ENCODE assay signal across 1 cellular context in the genomic region with DNA sequence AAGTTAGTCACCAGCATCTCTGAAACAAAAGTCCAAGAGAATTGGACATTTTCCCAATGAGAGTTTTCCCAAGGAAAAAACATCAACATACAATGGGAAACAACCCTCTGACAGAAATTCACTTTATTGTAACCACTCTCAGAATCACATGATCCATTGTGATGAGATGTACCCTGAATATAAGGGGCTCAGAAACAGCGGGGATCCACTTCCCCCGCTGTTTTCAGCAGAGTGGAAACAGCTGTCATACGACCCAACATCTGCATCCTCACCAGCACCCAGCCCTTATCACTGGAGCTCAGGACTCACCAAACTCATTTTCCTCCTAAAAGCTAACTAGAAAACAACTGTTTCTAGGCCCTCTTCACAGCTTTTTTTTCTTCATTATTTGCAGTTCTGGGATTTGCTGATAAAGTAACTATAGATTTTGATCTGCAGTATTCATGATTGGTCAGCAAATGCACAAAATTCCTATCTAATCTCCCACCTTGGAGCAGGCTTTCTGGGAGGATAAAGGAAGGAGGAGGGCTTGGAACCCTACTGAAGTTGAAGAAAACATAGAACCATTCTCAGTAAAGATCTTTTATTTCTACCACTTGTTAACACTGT.
A peak's percentile ranks its signal among the peaks of the same experiment; 100 is the strongest.
TF ChIP-seq lines count a peak whose summit lies in the region.

No MANE protein-coding gene starts in this region.

TF ChIP-seq in K562, 482 proteins besides CTCF, POLR2A, EP300 and RAD21 (continued from another document and continues in another):
- TF ChIP-seq, protein P1, sequence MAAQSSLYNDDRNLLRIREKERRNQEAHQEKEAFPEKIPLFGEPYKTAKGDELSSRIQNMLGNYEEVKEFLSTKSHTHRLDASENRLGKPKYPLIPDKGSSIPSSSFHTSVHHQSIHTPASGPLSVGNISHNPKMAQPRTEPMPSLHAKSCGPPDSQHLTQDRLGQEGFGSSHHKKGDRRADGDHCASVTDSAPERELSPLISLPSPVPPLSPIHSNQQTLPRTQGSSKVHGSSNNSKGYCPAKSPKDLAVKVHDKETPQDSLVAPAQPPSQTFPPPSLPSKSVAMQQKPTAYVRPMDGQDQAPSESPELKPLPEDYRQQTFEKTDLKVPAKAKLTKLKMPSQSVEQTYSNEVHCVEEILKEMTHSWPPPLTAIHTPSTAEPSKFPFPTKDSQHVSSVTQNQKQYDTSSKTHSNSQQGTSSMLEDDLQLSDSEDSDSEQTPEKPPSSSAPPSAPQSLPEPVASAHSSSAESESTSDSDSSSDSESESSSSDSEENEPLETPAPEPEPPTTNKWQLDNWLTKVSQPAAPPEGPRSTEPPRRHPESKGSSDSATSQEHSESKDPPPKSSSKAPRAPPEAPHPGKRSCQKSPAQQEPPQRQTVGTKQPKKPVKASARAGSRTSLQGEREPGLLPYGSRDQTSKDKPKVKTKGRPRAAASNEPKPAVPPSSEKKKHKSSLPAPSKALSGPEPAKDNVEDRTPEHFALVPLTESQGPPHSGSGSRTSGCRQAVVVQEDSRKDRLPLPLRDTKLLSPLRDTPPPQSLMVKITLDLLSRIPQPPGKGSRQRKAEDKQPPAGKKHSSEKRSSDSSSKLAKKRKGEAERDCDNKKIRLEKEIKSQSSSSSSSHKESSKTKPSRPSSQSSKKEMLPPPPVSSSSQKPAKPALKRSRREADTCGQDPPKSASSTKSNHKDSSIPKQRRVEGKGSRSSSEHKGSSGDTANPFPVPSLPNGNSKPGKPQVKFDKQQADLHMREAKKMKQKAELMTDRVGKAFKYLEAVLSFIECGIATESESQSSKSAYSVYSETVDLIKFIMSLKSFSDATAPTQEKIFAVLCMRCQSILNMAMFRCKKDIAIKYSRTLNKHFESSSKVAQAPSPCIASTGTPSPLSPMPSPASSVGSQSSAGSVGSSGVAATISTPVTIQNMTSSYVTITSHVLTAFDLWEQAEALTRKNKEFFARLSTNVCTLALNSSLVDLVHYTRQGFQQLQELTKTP (IDR thresholded peaks at IDR 0.05; ENCODE audit: low read depth in 1 of 2, partially characterized antibody in 2 of 2): peak in 1 of 2 experiments; percentile 87
- TF ChIP-seq TCF3 (CRISPR knock-in tag; IDR thresholded peaks at IDR 0.05) (peak; percentile 93), FOXP1 (CRISPR knock-in tag; IDR thresholded peaks at IDR 0.05) (no peak), KLF16 (IDR thresholded peaks at IDR 0.05) (peak; percentile 94), RFX7 (CRISPR knock-in tag; IDR thresholded peaks at IDR 0.05) (no peak), KLF1 (tag; IDR thresholded peaks at IDR 0.05) (no peak), FOXP4 (CRISPR knock-in tag; IDR thresholded peaks at IDR 0.05; ENCODE audit: borderline replicate concordance) (no peak), ZBTB8A (IDR thresholded peaks at IDR 0.05; ENCODE audit: partially characterized antibody) (no peak), HMGN3 (IDR thresholded peaks at IDR 0.05; ENCODE audit: borderline replicate concordance, extremely low read depth, insufficient read length, low read depth, low read length) (peak; percentile 85), LEF1 (IDR thresholded peaks at IDR 0.05) (peak; percentile 90), SREBF2 (CRISPR knock-in tag; IDR thresholded peaks at IDR 0.05) (no peak), STAT5B (CRISPR knock-in tag; IDR thresholded peaks at IDR 0.05) (no peak), ZNF140 (CRISPR knock-in tag; IDR thresholded peaks at IDR 0.05) (no peak), PTTG1 (tag; IDR thresholded peaks at IDR 0.05; ENCODE audit: low read depth) (0 out of 2 replicates have a peak, but pooled peaks have one; percentile 10), NBN (IDR thresholded peaks at IDR 0.05; ENCODE audit: low read depth) (peak; percentile 91), MYC (IDR thresholded peaks at IDR 0.05; ENCODE audit: low read depth, low read length) (no peak), MYC (CRISPR knock-in tag; IDR thresholded peaks at IDR 0.05; ENCODE audit: borderline replicate concordance, low read depth) (no peak), TAF9B (IDR thresholded peaks at IDR 0.05; ENCODE audit: partially characterized antibody) (peak; percentile 68), SIN3A (IDR thresholded peaks at IDR 0.05; ENCODE audit: borderline replicate concordance in 2 of 2, control insufficient read depth in 1 of 2, low read depth in 2 of 2, low read length in 2 of 2) (0 out of 4 replicates have a peak, but pooled peaks of 1 of the 2 experiments have one; percentile 63), ZNF586 (CRISPR knock-in tag; conservative IDR thresholded peaks at IDR 0.05) (no peak), SMAD3 (CRISPR knock-in tag; conservative IDR thresholded peaks at IDR 0.05) (peak; percentile 47; the same call in 1 of the 2 replicates), PHB2 (IDR thresholded peaks at IDR 0.05; ENCODE audit: low read depth) (peak; percentile 89), ZBTB2 (IDR thresholded peaks at IDR 0.05) (peak; percentile 51; the same call in 1 of the 2 replicates), NFXL1 (CRISPR knock-in tag; IDR thresholded peaks at IDR 0.05) (no peak), ZNF134 (CRISPR knock-in tag; conservative IDR thresholded peaks at IDR 0.05) (no peak; the same call in 1 of the 2 replicates), KAT7 (CRISPR knock-in tag; IDR thresholded peaks at IDR 0.05; ENCODE audit: borderline replicate concordance) (no peak), TBL1XR1 (IDR thresholded peaks at IDR 0.05; ENCODE audit: low read length in 2 of 2) (peak; percentile 62 to 92; a peak in 3 of 4 replicates), NCOA1 (IDR thresholded peaks at IDR 0.05; ENCODE audit: low read depth) (peak; percentile 90), TRIM24 (IDR thresholded peaks at IDR 0.05) (peak; percentile 94 to 95), ZNF644 (tag; IDR thresholded peaks at IDR 0.05; ENCODE audit: low read depth) (0 out of 2 replicates have a peak, but pooled peaks have one; percentile 86), THAP7 (CRISPR knock-in tag; IDR thresholded peaks at IDR 0.05) (no peak), RBM25 (IDR thresholded peaks at IDR 0.05; ENCODE audit: low read depth, low read length, severe bottlenecking) (peak; percentile 21), ILK (tag; IDR thresholded peaks at IDR 0.05; ENCODE audit: borderline replicate concordance, low read depth) (no peak; the same call in 1 of the 2 replicates), DMBX1 (CRISPR knock-in tag; IDR thresholded peaks at IDR 0.05; ENCODE audit: borderline replicate concordance) (peak; percentile 88), NFIC (IDR thresholded peaks at IDR 0.05) (peak; percentile 94), ZNF431 (CRISPR knock-in tag; IDR thresholded peaks at IDR 0.05) (no peak), PCBP1 (IDR thresholded peaks at IDR 0.05; ENCODE audit: low read depth, low read length, poor library complexity, severe bottlenecking) (no peak), CREB1 (IDR thresholded peaks at IDR 0.05) (no peak), CREB1 (CRISPR knock-in tag; IDR thresholded peaks at IDR 0.05) (no peak), THRAP3 (IDR thresholded peaks at IDR 0.05; ENCODE audit: borderline replicate concordance) (no peak), NR4A1 (CRISPR knock-in tag; IDR thresholded peaks at IDR 0.05) (no peak), NR4A1 (tag; IDR thresholded peaks at IDR 0.05) (peak; percentile 89)
- TF ChIP-seq, protein P2, sequence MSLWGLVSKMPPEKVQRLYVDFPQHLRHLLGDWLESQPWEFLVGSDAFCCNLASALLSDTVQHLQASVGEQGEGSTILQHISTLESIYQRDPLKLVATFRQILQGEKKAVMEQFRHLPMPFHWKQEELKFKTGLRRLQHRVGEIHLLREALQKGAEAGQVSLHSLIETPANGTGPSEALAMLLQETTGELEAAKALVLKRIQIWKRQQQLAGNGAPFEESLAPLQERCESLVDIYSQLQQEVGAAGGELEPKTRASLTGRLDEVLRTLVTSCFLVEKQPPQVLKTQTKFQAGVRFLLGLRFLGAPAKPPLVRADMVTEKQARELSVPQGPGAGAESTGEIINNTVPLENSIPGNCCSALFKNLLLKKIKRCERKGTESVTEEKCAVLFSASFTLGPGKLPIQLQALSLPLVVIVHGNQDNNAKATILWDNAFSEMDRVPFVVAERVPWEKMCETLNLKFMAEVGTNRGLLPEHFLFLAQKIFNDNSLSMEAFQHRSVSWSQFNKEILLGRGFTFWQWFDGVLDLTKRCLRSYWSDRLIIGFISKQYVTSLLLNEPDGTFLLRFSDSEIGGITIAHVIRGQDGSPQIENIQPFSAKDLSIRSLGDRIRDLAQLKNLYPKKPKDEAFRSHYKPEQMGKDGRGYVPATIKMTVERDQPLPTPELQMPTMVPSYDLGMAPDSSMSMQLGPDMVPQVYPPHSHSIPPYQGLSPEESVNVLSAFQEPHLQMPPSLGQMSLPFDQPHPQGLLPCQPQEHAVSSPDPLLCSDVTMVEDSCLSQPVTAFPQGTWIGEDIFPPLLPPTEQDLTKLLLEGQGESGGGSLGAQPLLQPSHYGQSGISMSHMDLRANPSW (CRISPR knock-in tag; IDR thresholded peaks at IDR 0.05): no peak
- TF ChIP-seq, protein P3, sequence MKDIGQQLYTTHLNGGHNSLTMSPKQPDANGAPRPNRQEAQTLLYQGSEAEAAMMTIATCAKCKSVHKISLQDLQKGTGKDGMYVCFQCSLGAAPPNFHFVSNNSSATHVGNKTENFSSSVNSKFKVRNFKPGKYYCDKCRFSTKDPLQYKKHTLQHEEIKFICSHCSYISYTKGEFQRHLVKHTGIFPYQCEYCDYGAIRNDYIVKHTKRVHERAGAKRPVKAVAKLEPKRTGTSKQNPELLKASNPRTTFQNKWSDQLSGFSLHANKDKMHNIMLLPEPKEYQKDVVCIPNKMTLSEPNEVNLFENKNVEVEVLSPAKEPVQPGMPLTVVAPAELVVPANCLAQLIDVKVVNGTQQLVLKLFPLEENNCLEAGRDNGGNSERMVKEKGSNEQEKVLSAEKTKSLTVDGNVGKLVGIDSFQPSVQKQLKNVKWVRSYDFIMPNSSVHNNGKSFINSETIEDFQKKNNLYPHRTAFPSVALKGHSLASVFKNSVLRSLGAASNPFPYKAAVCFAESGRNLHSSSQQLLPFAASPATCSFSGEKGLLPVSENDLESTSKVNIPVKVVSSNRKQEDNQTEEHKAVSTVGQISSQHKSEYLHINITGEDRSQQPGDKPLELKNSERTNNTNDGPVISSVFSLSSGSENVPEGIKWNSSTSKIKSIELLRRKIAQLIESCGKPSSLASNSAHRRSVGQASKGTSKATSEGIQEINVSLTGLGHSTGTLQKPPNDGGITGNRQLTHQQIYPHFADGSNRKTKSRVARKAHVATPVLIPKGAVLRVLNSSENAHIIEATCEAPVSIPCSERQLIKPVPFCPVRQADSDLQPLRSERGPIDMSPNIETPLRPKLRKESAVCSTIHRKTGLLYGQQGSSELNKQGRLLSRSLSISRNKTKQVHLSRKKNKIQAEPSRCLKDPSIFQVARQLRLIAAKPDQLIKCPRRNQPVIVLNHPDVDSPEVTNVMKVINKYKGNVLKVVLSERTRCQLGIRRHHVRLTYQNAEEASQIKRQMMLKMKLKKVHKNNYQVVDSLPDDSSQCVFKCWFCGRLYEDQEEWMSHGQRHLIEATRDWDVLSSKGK (CRISPR knock-in tag; IDR thresholded peaks at IDR 0.05): no peak
- TF ChIP-seq, protein P4, sequence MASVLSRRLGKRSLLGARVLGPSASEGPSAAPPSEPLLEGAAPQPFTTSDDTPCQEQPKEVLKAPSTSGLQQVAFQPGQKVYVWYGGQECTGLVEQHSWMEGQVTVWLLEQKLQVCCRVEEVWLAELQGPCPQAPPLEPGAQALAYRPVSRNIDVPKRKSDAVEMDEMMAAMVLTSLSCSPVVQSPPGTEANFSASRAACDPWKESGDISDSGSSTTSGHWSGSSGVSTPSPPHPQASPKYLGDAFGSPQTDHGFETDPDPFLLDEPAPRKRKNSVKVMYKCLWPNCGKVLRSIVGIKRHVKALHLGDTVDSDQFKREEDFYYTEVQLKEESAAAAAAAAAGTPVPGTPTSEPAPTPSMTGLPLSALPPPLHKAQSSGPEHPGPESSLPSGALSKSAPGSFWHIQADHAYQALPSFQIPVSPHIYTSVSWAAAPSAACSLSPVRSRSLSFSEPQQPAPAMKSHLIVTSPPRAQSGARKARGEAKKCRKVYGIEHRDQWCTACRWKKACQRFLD (CRISPR knock-in tag; IDR thresholded peaks at IDR 0.05): peak; percentile 93
- TF ChIP-seq, protein P5, sequence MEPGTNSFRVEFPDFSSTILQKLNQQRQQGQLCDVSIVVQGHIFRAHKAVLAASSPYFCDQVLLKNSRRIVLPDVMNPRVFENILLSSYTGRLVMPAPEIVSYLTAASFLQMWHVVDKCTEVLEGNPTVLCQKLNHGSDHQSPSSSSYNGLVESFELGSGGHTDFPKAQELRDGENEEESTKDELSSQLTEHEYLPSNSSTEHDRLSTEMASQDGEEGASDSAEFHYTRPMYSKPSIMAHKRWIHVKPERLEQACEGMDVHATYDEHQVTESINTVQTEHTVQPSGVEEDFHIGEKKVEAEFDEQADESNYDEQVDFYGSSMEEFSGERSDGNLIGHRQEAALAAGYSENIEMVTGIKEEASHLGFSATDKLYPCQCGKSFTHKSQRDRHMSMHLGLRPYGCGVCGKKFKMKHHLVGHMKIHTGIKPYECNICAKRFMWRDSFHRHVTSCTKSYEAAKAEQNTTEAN (CRISPR knock-in tag; IDR thresholded peaks at IDR 0.05): no peak
- TF ChIP-seq, protein P6, sequence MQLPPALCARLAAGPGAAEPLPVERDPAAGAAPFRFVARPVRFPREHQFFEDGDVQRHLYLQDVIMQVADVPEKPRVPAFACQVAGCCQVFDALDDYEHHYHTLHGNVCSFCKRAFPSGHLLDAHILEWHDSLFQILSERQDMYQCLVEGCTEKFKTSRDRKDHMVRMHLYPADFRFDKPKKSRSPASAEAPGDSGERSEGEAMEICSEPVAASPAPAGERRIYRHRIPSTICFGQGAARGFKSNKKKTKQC (CRISPR knock-in tag; IDR thresholded peaks at IDR 0.05): no peak
